Comparison of ENCODE assay signal across 9 cellular contexts in the genomic region with DNA sequence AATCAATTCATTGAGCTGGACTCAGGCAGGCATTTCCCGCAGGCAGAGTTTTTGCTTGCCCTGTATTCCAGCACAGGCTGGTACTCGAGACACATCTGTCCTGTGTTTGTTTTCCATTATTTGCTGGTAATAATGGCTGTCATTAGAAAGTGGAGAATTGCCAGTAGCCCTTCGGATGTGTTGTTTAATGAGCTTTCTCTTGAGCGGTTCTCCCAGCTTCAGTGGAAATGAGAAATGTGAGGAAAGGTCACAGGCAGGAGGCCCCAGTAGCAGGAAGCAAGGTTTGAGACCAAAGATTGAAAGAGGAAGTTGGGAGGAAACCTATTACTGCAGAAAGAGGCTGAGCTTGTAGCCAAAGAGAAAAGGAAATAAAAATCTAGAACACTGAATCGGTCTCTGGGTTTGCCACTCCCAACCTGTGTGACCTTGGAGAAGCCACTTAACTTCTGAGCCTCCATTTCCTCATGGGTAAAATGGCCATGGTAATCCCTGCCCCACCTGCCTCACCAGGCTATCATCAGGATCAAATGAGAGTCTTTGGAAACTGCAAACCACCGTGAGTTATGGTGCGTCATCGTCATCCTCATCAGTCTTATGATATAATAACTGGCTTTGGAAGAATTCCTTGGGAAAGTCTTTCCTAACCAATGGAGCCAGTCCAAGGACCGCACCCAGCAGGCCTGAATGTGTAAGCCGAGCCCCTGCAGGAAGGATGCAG.
A peak's percentile ranks its signal among the peaks of the same experiment; 100 is the strongest.
DNase-seq lines count a peak whose midpoint lies in the region; ATAC-seq and TF ChIP-seq lines count a peak whose summit lies in the region.
"Had no signal": no experiment of that assay in that cellular context is flagged by ENCODE, and none has a peak within 500 bp of the region (broad histone marks: within the 10 kb centered on the region; RNA-seq: fewer than 3 reads in every experiment).

No MANE protein-coding gene starts in this region.

- no peaks in the 10 kb centered on the region for H3K9me3 ChIP-seq in tibial nerve

- no peak for TF ChIP-seq POLR2A in tibial nerve (IDR thresholded peaks at IDR 0.05)

- peak overlapping the region in 3 of 4 donors; percentile 48 to 73 (median 59) for H3K27ac ChIP-seq in tibial nerve
- H3K27ac ChIP-seq: SK-N-MC had no signal

- H3K4me3 ChIP-seq in tibial nerve: no peak overlapping the region
- H3K4me3 ChIP-seq: SK-N-MC had no signal

- ATAC-seq in activated naive CD8-positive, alpha-beta T cell treated with anti-CD3 and anti-CD28 coated beads, Interleukin-2, amount 10 ng/mL, durations not matched to agents 7 days and 5 days (ENCODE audit: low read depth): no peak
- ATAC-seq in GM21367 (IDR thresholded peaks at IDR 0.05; ENCODE audit: unreplicated experiment): no peak

- POLR2A ChIA-PET in activated naive CD8-positive, alpha-beta T cell treated with anti-CD3 and anti-CD28 coated beads, Interleukin-2, amount 10 ng/mL, durations not matched to agents 7 days and 5 days (lab: Charles Lee): interaction anchor here (0.7 to 1.4 kb wide), 5 partner anchors 10 to 224 kb away, joined by 3 to 5 read pairs (median 3); no protein-coding TSS in a partner anchor

- WGBS in tibial nerve, 2 donors: 59% methylated on average over 10 of the region's 10 CpGs

- H3K27me3 Mint-ChIP-seq in activated naive CD8-positive, alpha-beta T cell treated with anti-CD3 and anti-CD28 coated beads, Interleukin-2, amount 10 ng/mL, durations not matched to agents 7 days and 5 days: no peaks in the 10 kb centered on the region

- H3K36me3 Mint-ChIP-seq in activated naive CD8-positive, alpha-beta T cell treated with anti-CD3 and anti-CD28 coated beads, Interleukin-2, amount 10 ng/mL, durations not matched to agents 7 days and 5 days: peaks cover 46% of the 10 kb centered on the region

- peak in 1 of 2 donors; percentile 67 for TF ChIP-seq EP300 in tibial nerve (IDR thresholded peaks at IDR 0.05)

- H3K4me1 ChIP-seq in tibial nerve: peaks cover 0 to 44% (median 24%) of the 10 kb centered on the region in 4 donors

- no peaks in the 10 kb centered on the region for H3K9me3 Mint-ChIP-seq in activated naive CD8-positive, alpha-beta T cell treated with anti-CD3 and anti-CD28 coated beads, Interleukin-2, amount 10 ng/mL, durations not matched to agents 7 days and 5 days

- H3K36me3 ChIP-seq in tibial nerve: peaks cover 0 to 12% (median 0%) of the 10 kb centered on the region in 3 donors

- peak overlapping the region; percentile 89 for H3K27ac Mint-ChIP-seq in activated naive CD8-positive, alpha-beta T cell treated with anti-CD3 and anti-CD28 coated beads, Interleukin-2, amount 10 ng/mL, durations not matched to agents 7 days and 5 days

- DNase-seq in GM04503 (ENCODE audit: low read depth) (peak; percentile 82), NCI-H2081 (lab: John Stamatoyannopoulos, UW) (peak; percentile 47 to 86), hepatic stellate cell (ENCODE audit: low spot score) (peak; percentile 91), tibial nerve (ENCODE audit: low spot score in 2 of 2) (peak; percentile 41 to 71), HK-2 (ENCODE audit: unreplicated experiment) (no peak)
- DNase-seq in activated naive CD8-positive, alpha-beta T cell treated with anti-CD3 and anti-CD28 coated beads, Interleukin-2, amount 10 ng/mL, durations not matched to agents 7 days and 5 days: no peak
- no peak for DNase-seq in stimulated activated CD4-positive, alpha-beta T cell treated with anti-CD3 and anti-CD28 coated beads, Interleukin-1b, Interleukin-23, amount 100 ng/mL, for 48 hours

- H3K4me1 Mint-ChIP-seq in activated naive CD8-positive, alpha-beta T cell treated with anti-CD3 and anti-CD28 coated beads, Interleukin-2, amount 10 ng/mL, durations not matched to agents 7 days and 5 days: peaks cover 56% of the 10 kb centered on the region

- H3K27me3 ChIP-seq in tibial nerve: no peaks in the 10 kb centered on the region

- no peak for TF ChIP-seq CTCF in tibial nerve (IDR thresholded peaks at IDR 0.05)

- peak overlapping the region; percentile 73 for H3K4me3 Mint-ChIP-seq in activated naive CD8-positive, alpha-beta T cell treated with anti-CD3 and anti-CD28 coated beads, Interleukin-2, amount 10 ng/mL, durations not matched to agents 7 days and 5 days

Comparison
In these comparisons a context has a peak if more than half of its experiments do, and no peak if none do; other contexts are left out.
1. DNase-seq: peak in GM04503 (single experiment), NCI-H2081 (2 of 2), hepatic stellate cell (single experiment) and tibial nerve (2 of 2); none in activated naive CD8-positive, alpha-beta T cell treated with anti-CD3 and anti-CD28 coated beads, Interleukin-2, amount 10 ng/mL, durations not matched to agents 7 days and 5 days (single experiment), stimulated activated CD4-positive, alpha-beta T cell treated with anti-CD3 and anti-CD28 coated beads, Interleukin-1b, Interleukin-23, amount 100 ng/mL, for 48 hours (single experiment) and HK-2 (single experiment).